ENCODE assay signal across 13 cellular contexts in genomic region chr10:6399879-6400278, GRCh38.
DNase-seq lines count a peak whose midpoint lies in the region; ATAC-seq and TF ChIP-seq lines count a peak whose summit lies in the region.
"Had no signal": no experiment of that assay in that cellular context is flagged by ENCODE, and none has a peak within 500 bp of the region (broad histone marks: within the 10 kb centered on the region; RNA-seq: fewer than 3 reads in every experiment).

No MANE protein-coding gene starts in this region.

- no peaks in the 10 kb centered on the region for H4K20me1 ChIP-seq in Loucy (ENCODE audit: insufficient read depth, low read length, poor library complexity, severe bottlenecking)

- H3K4me1 ChIP-seq in Loucy (ENCODE audit: insufficient read depth, low read length, poor library complexity, severe bottlenecking): peaks cover 13% of the 10 kb centered on the region
- H3K4me1 ChIP-seq in skeletal muscle tissue (ENCODE audit: control insufficient read depth in 3 of 3, insufficient read depth in 3 of 3, low read length in 3 of 3): peaks cover 8 to 33% (median 14%) of the 10 kb centered on the region in 3 donors
- H3K4me1 ChIP-seq in endodermal cell (ENCODE audit: control insufficient read depth, insufficient read depth, low read length): no peaks in the 10 kb centered on the region

- no peaks in the 10 kb centered on the region for H3K79me2 ChIP-seq in Loucy (ENCODE audit: insufficient read depth, low read length)

- H2AFZ ChIP-seq in Loucy (ENCODE audit: low read length): no peak overlapping the region

- H3K36me3 ChIP-seq in Loucy (ENCODE audit: insufficient read depth, low read length) (no peaks in the 10 kb centered on the region), skeletal muscle tissue (ENCODE audit: control insufficient read depth in 3 of 3, insufficient read depth in 3 of 3, low read length in 3 of 3) (no peaks in the 10 kb centered on the region), endodermal cell (ENCODE audit: control insufficient read depth, insufficient read depth, low read length) (no peaks in the 10 kb centered on the region)
- H3K36me3 ChIP-seq: cardiac muscle cell had no signal

- H3K9me3 ChIP-seq in Loucy (ENCODE audit: insufficient read depth, low read depth, low read length) (no peaks in the 10 kb centered on the region), skeletal muscle tissue (ENCODE audit: control insufficient read depth in 3 of 3, low read length in 3 of 3) (no peaks in the 10 kb centered on the region), endodermal cell (ENCODE audit: control insufficient read depth, low read length) (no peaks in the 10 kb centered on the region)

- intact Hi-C loops in CD14-positive monocyte (cut with micrococcal nuclease): loop anchor here (1.0 to 10.0 kb wide), 5 partner anchors 55 to 198 kb away; partner anchors contain the start of gene PFKFB3 (in 2 of the 2)

- peak overlapping the region; percentile 62 to 77 for H3K4me3 Mint-ChIP-seq in CD14-positive monocyte
- no peak overlapping the region for H3K4me3 Mint-ChIP-seq in endodermal cell

- ATAC-seq in left lobe of liver: peak; percentile 75
- ATAC-seq: activated naive CD4-positive, alpha-beta T cell treated with anti-CD3 and anti-CD28 coated beads, Interleukin-2, amount 50 U/mL, for 72 hours had no signal

- peaks cover 67% of the 10 kb centered on the region for H3K4me1 Mint-ChIP-seq in CD14-positive monocyte
- peaks cover 19% of the 10 kb centered on the region for H3K4me1 Mint-ChIP-seq in endodermal cell

- H3K27ac ChIP-seq in skeletal muscle tissue (ENCODE audit: low read depth, low read length) (peak overlapping the region; percentile 11), endodermal cell (ENCODE audit: low read depth, low read length) (no peak overlapping the region)
- H3K27ac ChIP-seq: cardiac muscle cell had no signal

- no peaks in the 10 kb centered on the region for H3F3A ChIP-seq in Loucy (ENCODE audit: low read depth)

- peak overlapping the region; percentile 94 to 100 (median 98) for H3K27ac Mint-ChIP-seq in CD14-positive monocyte
- H3K27ac Mint-ChIP-seq in endodermal cell: no peak overlapping the region
- H3K27ac Mint-ChIP-seq: activated naive CD4-positive, alpha-beta T cell treated with anti-CD3 and anti-CD28 coated beads, Interleukin-2, amount 50 U/mL, for 72 hours had no signal

- no peaks in the 10 kb centered on the region for H3K9me2 ChIP-seq in Loucy (replicated peaks; ENCODE audit: low read depth, low read length)

- peaks cover 0 to 3% (median 0%) of the 10 kb centered on the region in 7 donors for H3K9me3 Mint-ChIP-seq in CD14-positive monocyte
- H3K9me3 Mint-ChIP-seq in endodermal cell: no peaks in the 10 kb centered on the region
- H3K9me3 Mint-ChIP-seq: activated naive CD4-positive, alpha-beta T cell treated with anti-CD3 and anti-CD28 coated beads, Interleukin-2, amount 50 U/mL, for 72 hours; naive B cell had no signal

- H3K4me3 ChIP-seq in Loucy (ENCODE audit: low read length, poor library complexity, severe bottlenecking) (no peak overlapping the region), skeletal muscle tissue (ENCODE audit: low read length in 3 of 3) (no peak overlapping the region), endodermal cell (ENCODE audit: low read length) (no peak overlapping the region)
- H3K4me3 ChIP-seq: cardiac muscle cell had no signal

- H3K27me3 ChIP-seq in Loucy (ENCODE audit: insufficient read depth, low read length, poor library complexity, severe bottlenecking) (no peaks in the 10 kb centered on the region), skeletal muscle tissue (ENCODE audit: control insufficient read depth in 3 of 3, insufficient read depth in 3 of 3, low read length in 3 of 3) (no peaks in the 10 kb centered on the region), endodermal cell (ENCODE audit: control insufficient read depth, insufficient read depth, low read length, poor library complexity, severe bottlenecking) (no peaks in the 10 kb centered on the region)
- H3K27me3 ChIP-seq: cardiac muscle cell had no signal

- H3K9ac ChIP-seq in Loucy (ENCODE audit: low read depth, low read length, poor library complexity, severe bottlenecking) (peak overlapping the region; percentile 3), skeletal muscle tissue (ENCODE audit: low read depth in 1 of 3, low read length in 3 of 3) (peak overlapping the region in 1 of 3 donors; percentile 21), endodermal cell (ENCODE audit: extremely low read depth, low read length, poor library complexity, severe bottlenecking) (no peak overlapping the region)

- H3K4me2 ChIP-seq in Loucy (ENCODE audit: low read depth, low read length, poor library complexity, severe bottlenecking): peak overlapping the region; percentile 14

- WGBS in endodermal cell (ENCODE audit: insufficient coverage in 1 of 2, insufficient read length in 1 of 2), 2 experiments: 93% methylated on average over 7 to 8 of the region's 8 CpGs

- H3K27me3 Mint-ChIP-seq in CD14-positive monocyte (ENCODE audit: low read depth in 3 of 3) (peaks cover 4 to 18% (median 9%) of the 10 kb centered on the region in 3 donors), endodermal cell (ENCODE audit: insufficient read depth) (peaks cover 9% of the 10 kb centered on the region)

- H3K36me3 Mint-ChIP-seq in CD14-positive monocyte (peaks cover 0 to 8% of the 10 kb centered on the region in 2 donors), endodermal cell (ENCODE audit: low read depth) (no peaks in the 10 kb centered on the region)
- H3K36me3 Mint-ChIP-seq: naive B cell had no signal

- TF ChIP-seq CTCF in CD14-positive monocyte (IDR thresholded peaks at IDR 0.05) (no peak), Loucy (conservative IDR thresholded peaks at IDR 0.05; ENCODE audit: low read length) (no peak), endodermal cell (conservative IDR thresholded peaks at IDR 0.05) (no peak)

- DNase-seq in CD14-positive monocyte (ENCODE audit: low spot score): no peak
- peak; percentile 90 for DNase-seq in left lobe of liver (ENCODE audit: low spot score)
- DNase-seq in OCI-M1 (lab: John Stamatoyannopoulos, UW): no peak
- no peak for DNase-seq in endodermal cell
- DNase-seq in cerebellum (ENCODE audit: low spot score): no peak
- DNase-seq: activated CD4-positive, alpha-beta T cell treated with anti-CD3 and anti-CD28 coated beads for 48 hours; naive B cell; NCI-H187 treated with DMSO at 0.1 percent for 48 hours; NCI-H524 treated with DMSO at 0.1 percent for 48 hours had no signal
